ENCODE assay signal across 12 cellular contexts in the genomic region with DNA sequence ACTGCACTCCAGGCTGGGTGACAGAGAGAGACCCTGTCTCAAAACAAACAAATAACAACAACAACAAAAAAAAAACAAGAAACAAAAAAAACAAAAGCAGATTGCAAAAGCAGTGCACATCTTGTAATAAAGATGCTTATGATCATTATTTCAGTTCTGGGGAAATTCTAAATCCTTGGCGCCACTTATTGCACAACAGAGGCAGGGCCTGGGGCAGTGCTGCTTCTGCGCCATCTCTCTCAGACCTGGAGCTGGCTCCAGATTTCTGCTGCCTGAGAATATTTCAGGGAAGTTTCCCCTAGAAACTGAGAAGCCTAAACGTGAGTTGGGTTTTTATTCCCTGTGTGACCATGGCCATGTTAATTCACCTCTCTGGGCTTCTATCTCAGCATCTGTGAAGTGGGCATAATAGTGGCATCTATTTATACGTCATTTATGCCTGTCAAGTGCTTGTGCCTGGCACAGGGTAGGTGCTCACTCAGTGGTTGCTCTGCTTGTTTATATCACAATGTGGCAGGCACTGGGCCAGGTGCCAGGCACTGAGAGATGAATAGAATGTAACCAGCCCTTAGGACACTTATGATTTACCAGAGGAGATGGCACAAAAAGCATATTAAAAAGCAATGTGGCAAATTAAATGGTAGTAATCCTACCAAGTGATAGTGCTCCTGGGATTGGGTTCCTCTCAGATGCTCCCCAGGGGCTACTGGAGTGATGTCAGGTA.
A peak's percentile ranks its signal among the peaks of the same experiment; 100 is the strongest.
DNase-seq lines count a peak whose midpoint lies in the region; ATAC-seq and TF ChIP-seq lines count a peak whose summit lies in the region.
"Had no signal": no experiment of that assay in that cellular context is flagged by ENCODE, and none has a peak within 500 bp of the region (broad histone marks: within the 10 kb centered on the region; RNA-seq: fewer than 3 reads in every experiment).

No MANE protein-coding gene starts in this region.

- H3K9me3 ChIP-seq in BLaER1 (no peaks in the 10 kb centered on the region), OCI-LY1 (ENCODE audit: low read length) (no peaks in the 10 kb centered on the region), gastrocnemius medialis (no peaks in the 10 kb centered on the region)
- H3K9me3 ChIP-seq in CD8-positive, alpha-beta T cell (ENCODE audit: low read length) = no peaks in the 10 kb centered on the region
- H3K9me3 ChIP-seq: vagina had no signal

- H3K4me2 ChIP-seq in BLaER1 (peak overlapping the region; percentile 75), OCI-LY1 (ENCODE audit: low read length) (peak overlapping the region; percentile 66)

- H3K27ac Mint-ChIP-seq in CD8-positive, alpha-beta T cell = no peak overlapping the region

- H3K4me1 ChIP-seq in BLaER1 (peaks cover 49% of the 10 kb centered on the region), OCI-LY1 (ENCODE audit: insufficient read depth, low read length, severe bottlenecking) (peaks cover 28% of the 10 kb centered on the region), gastrocnemius medialis (no peaks in the 10 kb centered on the region)
- no peaks in the 10 kb centered on the region for H3K4me1 ChIP-seq in CD8-positive, alpha-beta T cell (ENCODE audit: insufficient read depth, low read length)

- no peaks in the 10 kb centered on the region; the same call in 1 of the 2 replicates for H3F3A ChIP-seq in OCI-LY1 (ENCODE audit: insufficient read depth, low read length)

- CTCF ChIA-PET in CD8-positive, alpha-beta T cell (lab: Charles Lee) = interaction anchor here (0.6 kb wide), 1 partner anchor 1784 kb away, joined by 3 read pairs; no protein-coding TSS in a partner anchor

- peaks cover 14% of the 10 kb centered on the region for H3K4me1 Mint-ChIP-seq in CD8-positive, alpha-beta T cell (ENCODE audit: low read depth)
- H3K4me1 Mint-ChIP-seq in activated T-cell treated with anti-CD3 and anti-CD28 coated beads, Interleukin-2, amount 50 U/mL, for 4 hours (ENCODE audit: low read depth) = peaks cover 23% of the 10 kb centered on the region

- in situ Hi-C loops in gastrocnemius medialis (cut with MboI; ENCODE audit: low sequenced_read_pairs in 4 of 4) = no loop called here

- H3K4me3 ChIP-seq in BLaER1 (no peak overlapping the region), OCI-LY1 (ENCODE audit: low read depth, low read length, poor library complexity, severe bottlenecking) (peak overlapping the region; percentile 35), gastrocnemius medialis (no peak overlapping the region)
- no peak overlapping the region for H3K4me3 ChIP-seq in CD8-positive, alpha-beta T cell (ENCODE audit: low read depth, low read length)
- H3K4me3 ChIP-seq: vagina had no signal

- ATAC-seq in left ventricle myocardium superior (peak; percentile 95), gastrocnemius medialis (no peak)
- ATAC-seq in CD8-positive, alpha-beta T cell = no peak
- no peak for ATAC-seq in activated T-cell treated with anti-CD3 and anti-CD28 coated beads, Interleukin-2, amount 50 U/mL, for 4 hours
- ATAC-seq: sciatic nerve had no signal

- no peaks in the 10 kb centered on the region for H3K9me2 ChIP-seq in OCI-LY1 (ENCODE audit: low read depth, low read length)

- H2AFZ ChIP-seq in OCI-LY1 (ENCODE audit: low read length) = no peak overlapping the region

- H3K27me3 ChIP-seq in BLaER1 (no peaks in the 10 kb centered on the region), OCI-LY1 (ENCODE audit: insufficient read depth, low read length) (no peaks in the 10 kb centered on the region), gastrocnemius medialis (no peaks in the 10 kb centered on the region)
- H3K27me3 ChIP-seq in CD8-positive, alpha-beta T cell (ENCODE audit: insufficient read depth, low read length) = no peaks in the 10 kb centered on the region
- H3K27me3 ChIP-seq: vagina had no signal

- H3K27ac ChIP-seq in BLaER1 (peak overlapping the region; percentile 46; the same call in 1 of the 2 replicates), OCI-LY1 (ENCODE audit: low read depth, low read length, poor library complexity, severe bottlenecking) (peak overlapping the region; percentile 64), gastrocnemius medialis (no peak overlapping the region)
- H3K27ac ChIP-seq in CD8-positive, alpha-beta T cell (ENCODE audit: low read depth, low read length) = no peak overlapping the region
- H3K27ac ChIP-seq: C4-2B, vagina had no signal

- POLR2A ChIA-PET in CD8-positive, alpha-beta T cell (lab: Charles Lee) = no interaction called here

- H3K9ac ChIP-seq in BLaER1 (no peak overlapping the region), OCI-LY1 (ENCODE audit: low read length) (peak overlapping the region; percentile 38; the same call in 1 of the 2 replicates)

- no peaks in the 10 kb centered on the region for H3K79me2 ChIP-seq in OCI-LY1 (ENCODE audit: insufficient read depth, low read length)

- H3K9me3 Mint-ChIP-seq in CD8-positive, alpha-beta T cell = no peaks in the 10 kb centered on the region
- no peaks in the 10 kb centered on the region for H3K9me3 Mint-ChIP-seq in activated T-cell treated with anti-CD3 and anti-CD28 coated beads, Interleukin-2, amount 50 U/mL, for 4 hours

- H3K36me3 ChIP-seq in BLaER1 (no peaks in the 10 kb centered on the region), OCI-LY1 (ENCODE audit: insufficient read depth, low read length) (no peaks in the 10 kb centered on the region), gastrocnemius medialis (no peaks in the 10 kb centered on the region)
- H3K36me3 ChIP-seq in CD8-positive, alpha-beta T cell (ENCODE audit: insufficient read depth, low read length) = no peaks in the 10 kb centered on the region
- H3K36me3 ChIP-seq: vagina had no signal

- TF ChIP-seq CTCF in OCI-LY1 (IDR thresholded peaks at IDR 0.05; ENCODE audit: low read length) = no peak
- no peak for TF ChIP-seq CTCF in CD8-positive, alpha-beta T cell (IDR thresholded peaks at IDR 0.05)
- TF ChIP-seq CTCF in gastrocnemius medialis (IDR thresholded peaks at IDR 0.05 in 4 of 5, conservative IDR thresholded peaks at IDR 0.05 in 1 of 5) = no peak

- DNase-seq in M059J (ENCODE audit: low read depth) (peak; percentile 50), left ventricle myocardium superior (peak; percentile 88), NCI-H82 treated with DMSO at 0.1 percent for 48 hours (lab: John Stamatoyannopoulos, UW; ENCODE audit: unreplicated experiment) (no peak), gastrocnemius medialis (no peak)
- no peak for DNase-seq in CD8-positive, alpha-beta T cell
- no peak for DNase-seq in activated T-cell treated with anti-CD3 and anti-CD28 coated beads, Interleukin-2, amount 50 U/mL, for 4 hours
- DNase-seq: Kasumi-1 had no signal

- H4K20me1 ChIP-seq in BLaER1 (no peaks in the 10 kb centered on the region), OCI-LY1 (ENCODE audit: insufficient read depth, low read length) (no peaks in the 10 kb centered on the region)

- TF ChIP-seq POLR2A in gastrocnemius medialis (IDR thresholded peaks at IDR 0.05) = no peak

- no peaks in the 10 kb centered on the region for H3K27me3 Mint-ChIP-seq in CD8-positive, alpha-beta T cell (ENCODE audit: low read depth)
- H3K27me3 Mint-ChIP-seq in activated T-cell treated with anti-CD3 and anti-CD28 coated beads, Interleukin-2, amount 50 U/mL, for 4 hours (ENCODE audit: low read depth) = no peaks in the 10 kb centered on the region

- intact Hi-C loops in left ventricle myocardium superior (cut with micrococcal nuclease) (no loop called here), gastrocnemius medialis (cut with DNase I; ENCODE audit: low total_unique reads) (no loop called here)
- intact Hi-C loops in CD8-positive, alpha-beta T cell (cut with DNase I, micrococcal nuclease) = no loop called here

- H3K4me3 Mint-ChIP-seq in CD8-positive, alpha-beta T cell = no peak overlapping the region
- no peak overlapping the region for H3K4me3 Mint-ChIP-seq in activated T-cell treated with anti-CD3 and anti-CD28 coated beads, Interleukin-2, amount 50 U/mL, for 4 hours

- H3K36me3 Mint-ChIP-seq in CD8-positive, alpha-beta T cell = peaks cover 33% of the 10 kb centered on the region
- H3K36me3 Mint-ChIP-seq in activated T-cell treated with anti-CD3 and anti-CD28 coated beads, Interleukin-2, amount 50 U/mL, for 4 hours (ENCODE audit: insufficient read depth) = peaks cover 13% of the 10 kb centered on the region

Comparison
In these comparisons a context has a peak if more than half of its experiments do, and no peak if none do; other contexts are left out.
1. H3K27ac ChIP-seq: peak in BLaER1 (single experiment) and OCI-LY1 (single experiment); none in CD8-positive, alpha-beta T cell (single experiment) and gastrocnemius medialis (0 of 4).
2. DNase-seq: peak in M059J (single experiment) and left ventricle myocardium superior (single experiment); none in CD8-positive, alpha-beta T cell (0 of 7), activated T-cell treated with anti-CD3 and anti-CD28 coated beads, Interleukin-2, amount 50 U/mL, for 4 hours (single experiment), NCI-H82 treated with DMSO at 0.1 percent for 48 hours (single experiment) and gastrocnemius medialis (0 of 2).